35 cellular contexts compared by ENCODE assay signal in the genomic region with DNA sequence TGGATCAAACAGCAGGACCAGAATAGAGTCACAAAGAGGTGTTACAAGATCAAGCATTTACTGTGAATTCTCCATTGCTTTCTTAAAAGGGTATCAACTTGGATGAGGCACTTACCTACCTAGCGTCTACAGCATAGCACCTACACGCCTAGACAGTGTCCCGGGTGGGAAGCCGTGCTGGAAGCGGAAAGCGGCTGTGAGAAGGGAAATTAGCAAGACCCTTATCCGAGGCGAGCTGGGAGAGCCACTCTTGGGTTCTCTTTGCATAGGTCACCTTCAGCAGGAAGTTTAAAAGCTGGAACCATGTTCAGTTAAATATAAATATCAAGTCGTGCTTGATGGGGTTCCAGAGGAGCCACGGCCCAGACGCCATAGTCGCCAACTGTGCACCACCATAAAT. TPM values are rescaled to one million over a fixed set of nuclear protein-coding genes. Genes with fewer than 3 reads are reported as not detected.
"Had no signal": no experiment of that assay in that cellular context is flagged by ENCODE, and none has a peak within 500 bp of the region (broad histone marks: within the 10 kb centered on the region; RNA-seq: fewer than 3 reads in every experiment).

No MANE protein-coding gene starts in this region.

- H3K9me3 Mint-ChIP-seq: natural killer cell; nephron; neural progenitor cell; stimulated activated memory B cell treated with anti-CD40 and anti-IgM and Interleukin-4, amounts not matched to agents 10 μg/mL and 1 μg/mL and 100 μg/mL, for 72 hours; stimulated activated naive CD8-positive, alpha-beta T cell treated with anti-CD3 and anti-CD28 coated beads, Interleukin-15, amount 100 ng/mL, for 72 hours; type B pancreatic cell had no signal

- H3K27me3 ChIP-seq: neural progenitor cell, ovary, right lobe of liver, suprapubic skin, testis, tibial artery, transverse colon, vagina had no signal

- H3K27ac Mint-ChIP-seq: natural killer cell; nephron; neural progenitor cell; progenitor cell of endocrine pancreas; stimulated activated memory B cell treated with anti-CD40 and anti-IgM and Interleukin-4, amounts not matched to agents 10 μg/mL and 1 μg/mL and 100 μg/mL, for 72 hours; stimulated activated naive CD8-positive, alpha-beta T cell treated with anti-CD3 and anti-CD28 coated beads, Interleukin-15, amount 100 ng/mL, for 72 hours; type B pancreatic cell had no signal

- H3K79me2 ChIP-seq: parathyroid adenoma had no signal

- H3K4me3 ChIP-seq: neural progenitor cell, ovary, psoas muscle, right lobe of liver, skin epidermis, smooth muscle cell, spleen, suprapubic skin, testis, tibial artery, transverse colon, vagina had no signal

- ATAC-seq: natural killer cell; psoas muscle; right cardiac atrium; right lobe of liver; stimulated activated memory B cell treated with anti-CD40 and anti-IgM and Interleukin-4, amounts not matched to agents 10 μg/mL and 1 μg/mL and 100 μg/mL, for 72 hours; stimulated activated naive CD8-positive, alpha-beta T cell treated with anti-CD3 and anti-CD28 coated beads, Interleukin-15, amount 100 ng/mL, for 72 hours; stimulated activated naive CD8-positive, alpha-beta T cell treated with anti-CD3 and anti-CD28 coated beads, Interleukin-15, Interleukin-2, amounts not matched to agents 100 U/mL and 50 U/mL, for 24 hours had no signal

- H3K27ac ChIP-seq: neural progenitor cell, ovary, parathyroid adenoma, psoas muscle, right lobe of liver, skin epidermis, spleen, suprapubic skin, testis, tibial artery, transverse colon, vagina had no signal

- H3K4me1 ChIP-seq: neural progenitor cell, parathyroid adenoma, psoas muscle, right lobe of liver, spleen, suprapubic skin, testis, tibial artery, transverse colon, vagina had no signal

- H3K9me3 ChIP-seq: ovary, psoas muscle, right lobe of liver, spleen, suprapubic skin, testis, tibial artery, transverse colon, vagina had no signal

- H3K4me1 Mint-ChIP-seq: nephron; stimulated activated memory B cell treated with anti-CD40 and anti-IgM and Interleukin-4, amounts not matched to agents 10 μg/mL and 1 μg/mL and 100 μg/mL, for 72 hours; stimulated activated naive CD8-positive, alpha-beta T cell treated with anti-CD3 and anti-CD28 coated beads, Interleukin-15, amount 100 ng/mL, for 72 hours had no signal

- H3K4me2 ChIP-seq: neural progenitor cell, smooth muscle cell had no signal

- H2AFZ ChIP-seq: neural progenitor cell, parathyroid adenoma had no signal

- H3K36me3 Mint-ChIP-seq: natural killer cell; neural progenitor cell; stimulated activated memory B cell treated with anti-CD40 and anti-IgM and Interleukin-4, amounts not matched to agents 10 μg/mL and 1 μg/mL and 100 μg/mL, for 72 hours; type B pancreatic cell had no signal

- H3K9ac ChIP-seq: neural progenitor cell, parathyroid adenoma had no signal

- H3K36me3 ChIP-seq: neural progenitor cell, ovary, right lobe of liver, spleen, suprapubic skin, tibial artery, transverse colon, vagina had no signal

- H3K4me3 Mint-ChIP-seq: natural killer cell; nephron; neural progenitor cell; stimulated activated memory B cell treated with anti-CD40 and anti-IgM and Interleukin-4, amounts not matched to agents 10 μg/mL and 1 μg/mL and 100 μg/mL, for 72 hours; stimulated activated naive CD8-positive, alpha-beta T cell treated with anti-CD3 and anti-CD28 coated beads, Interleukin-15, amount 100 ng/mL, for 72 hours; type B pancreatic cell had no signal

- DNase-seq: natural killer cell; occipital lobe; posterior cingulate gyrus; psoas muscle; right cardiac atrium; right lobe of liver; spleen; stimulated activated CD4-positive, alpha-beta T cell treated with anti-CD3 and anti-CD28 coated beads, Interleukin-12 subunit alpha, Interleukin-12 subunit beta, amount 100 ng/mL, for 4 hours; stimulated activated CD4-positive, alpha-beta T cell treated with anti-CD3 and anti-CD28 coated beads, Interleukin-1b, Interleukin-23, amount 100 ng/mL, for 48 hours; stimulated activated CD4-positive, alpha-beta T cell treated with anti-CD3 and anti-CD28 coated beads, Interleukin-4, amount 100 ng/mL, for 1 hour; stimulated activated CD4-positive, alpha-beta T cell treated with anti-CD3 and anti-CD28 coated beads, Interleukin-4, amount 100 ng/mL, for 4 hours; stimulated activated CD8-positive, alpha-beta memory T cell treated with anti-CD3 and anti-CD28 coated beads, Interleukin-4, amount 100 ng/mL, for 48 hours; stimulated activated naive CD4-positive, alpha-beta T cell; stimulated activated naive CD8-positive, alpha-beta T cell treated with anti-CD3 and anti-CD28 coated beads, Interleukin-15, amount 100 ng/mL, for 72 hours; stimulated activated naive CD8-positive, alpha-beta T cell treated with anti-CD3 and anti-CD28 coated beads, Interleukin-15, Interleukin-2, amounts not matched to agents 100 U/mL and 50 U/mL, for 24 hours; substantia nigra; testis; tibial artery; transverse colon had no signal

RNA-seq across cellular contexts. Expression of a gene that starts 46.3 kb away (rescaled TPM):
- total RNA-seq: occipital lobe, osteoblast, progenitor cell of endocrine pancreas, renal cortical epithelial cell, right lobe of liver, smooth muscle cell, spleen, ureter had no signal
- polyA plus RNA-seq: neural cell, smooth muscle cell had no signal

RNA-seq across cellular contexts. Expression of a gene that starts 55.5 kb away (rescaled TPM):
- total RNA-seq: natural killer cell, occipital lobe, osteoblast, ovary, progenitor cell of endocrine pancreas, psoas muscle, renal cortical epithelial cell, right cardiac atrium, right lobe of liver, smooth muscle cell, spleen, suprapubic skin, transverse colon, ureter, vagina had no signal
- polyA plus RNA-seq: neural cell, ovary, psoas muscle, right cardiac atrium, smooth muscle cell, spleen, thymus had no signal
